Comparison of ENCODE assay signal across 8 cellular contexts in the genomic region with DNA sequence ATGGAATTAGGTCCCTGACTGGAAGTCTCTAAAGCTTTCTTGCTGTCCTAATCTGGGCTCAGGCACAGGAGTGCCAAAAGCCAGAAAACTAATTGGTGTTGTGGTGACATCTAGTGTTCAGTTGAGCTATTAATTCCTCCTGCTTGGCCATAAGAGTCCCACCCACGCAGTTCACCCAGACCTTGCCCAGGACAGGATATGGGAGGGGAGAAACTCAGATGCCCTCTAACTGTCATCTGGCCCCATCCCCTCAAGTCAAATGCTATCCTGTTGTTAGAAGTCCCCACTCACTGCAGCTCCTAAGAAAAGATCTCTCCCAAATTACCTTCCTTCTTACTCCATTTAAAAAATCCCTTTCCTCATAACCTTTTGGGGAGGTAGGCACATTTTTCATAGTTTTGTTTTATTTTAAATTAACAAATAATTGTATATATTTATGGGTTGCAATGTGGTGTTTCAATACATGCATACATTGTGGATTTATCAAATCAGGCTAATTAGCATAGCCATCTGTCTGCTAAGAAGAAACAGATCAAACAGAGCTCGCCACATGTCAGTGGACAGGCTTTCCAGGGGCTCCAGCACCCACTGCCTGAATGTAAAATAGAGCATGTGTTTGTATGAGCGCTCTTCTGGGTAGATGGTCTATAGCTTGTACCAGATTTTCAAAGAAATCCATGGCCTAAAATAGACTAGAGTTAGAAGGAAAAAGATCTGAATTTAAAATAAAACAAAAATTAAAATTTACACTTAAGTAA.
DNase-seq lines count a peak whose midpoint lies in the region; ATAC-seq, FAIRE-seq and TF ChIP-seq lines count a peak whose summit lies in the region.

No MANE protein-coding gene starts in this region.

- peak; percentile 71 for TF ChIP-seq CTCF in AG04450 (IDR thresholded peaks at IDR 0.05; ENCODE audit: low read depth, low read length)
- peak; percentile 61 for TF ChIP-seq CTCF in astrocyte of the cerebellum (IDR thresholded peaks at IDR 0.05; ENCODE audit: low read depth, low read length, missing control alignments)

- no peak overlapping the region for H3K27ac ChIP-seq in AG04450 (ENCODE audit: low read depth, low read length)

- no peak for TF ChIP-seq POLR2A in GM12892 (IDR thresholded peaks at IDR 0.05; ENCODE audit: low read depth, low read length)

- DNase-seq in AG04450 (ENCODE audit: low read depth, low spot score), result peak; percentile 76
- DNase-seq in GM12892 (ENCODE audit: insufficient read length), result peak; percentile 58
- peak; percentile 89 for DNase-seq in MV-4-11 (lab: John Stamatoyannopoulos, UW)
- DNase-seq in SIG-M5 treated with dmso at 0.1 percent for 504 hours (lab: John Stamatoyannopoulos, UW; ENCODE audit: unreplicated experiment), result peak; percentile 87
- peak; percentile 82 for DNase-seq in astrocyte of the cerebellum (ENCODE audit: low read depth)
- DNase-seq in iPS DF 19.7 (ENCODE audit: low read depth, low spot score), result peak; percentile 54
- DNase-seq in smooth muscle cell of the brain vasculature (ENCODE audit: low read depth, low spot score), result peak; percentile 74

- CTCF ChIA-PET in AG04450 (lab: Charles Lee), result interaction anchor here (0.5 to 2.8 kb wide), 22 partner anchors 11 to 425 kb away, joined by 3 to 45 read pairs (median 4); a partner anchor contains a TSS

- no peaks in the 10 kb centered on the region for H3K9me3 ChIP-seq in AG04450 (ENCODE audit: control insufficient read depth, insufficient read depth, low read length)

- no peaks in the 10 kb centered on the region for H3K27me3 ChIP-seq in AG04450 (ENCODE audit: control insufficient read depth, insufficient read depth, low read length)

- peak; percentile 92 for FAIRE-seq in GM12892 (lab: Jason Lieb, UNC)

- POLR2A ChIA-PET in AG04450 (lab: Yijun Ruan, JAX), result interaction anchor here (0.7 to 1.4 kb wide), 4 partner anchors 20 to 993 kb away, joined by 3 to 13 read pairs (median 8); no protein-coding TSS in a partner anchor

- H3K4me3 ChIP-seq in AG04450 (ENCODE audit: low read depth, low read length) (no peak overlapping the region), astrocyte of the cerebellum (ENCODE audit: low read depth, low read length) (no peak overlapping the region)

- peak; percentile 81 for ATAC-seq in HG02642 (IDR thresholded peaks at IDR 0.05; ENCODE audit: poor library complexity, unreplicated experiment)

- in situ Hi-C loops in astrocyte of the cerebellum (cut with HindIII; ENCODE audit: low sequenced_read_pairs), result loop anchor here (5.0 kb wide), 1 partner anchor 80 kb away; no protein-coding TSS in a partner anchor
